9 cellular contexts compared by ENCODE assay signal in genomic region chr17:82864721-82865240, GRCh38. TPM values are rescaled to one million over a fixed set of nuclear protein-coding genes. Genes with fewer than 3 reads are reported as not detected.
DNase-seq lines count a peak whose midpoint lies in the region; ATAC-seq and TF ChIP-seq lines count a peak whose summit lies in the region.
"Had no signal": no experiment of that assay in that cellular context is flagged by ENCODE, and none has a peak within 500 bp of the region (broad histone marks: within the 10 kb centered on the region; RNA-seq: fewer than 3 reads in every experiment).

No MANE protein-coding gene starts in this region.

- peak; percentile 2 for ATAC-seq in HG03175 (IDR thresholded peaks at IDR 0.05; ENCODE audit: unreplicated experiment)
- no peak for ATAC-seq in GM21367 (IDR thresholded peaks at IDR 0.05; ENCODE audit: unreplicated experiment)
- no peak for ATAC-seq in HG02763 (IDR thresholded peaks at IDR 0.05; ENCODE audit: unreplicated experiment)

- peak overlapping the region; percentile 69 for H3K4me3 Mint-ChIP-seq in activated CD4-positive, alpha-beta memory T cell treated with anti-CD3 and anti-CD28 coated beads for 36 hours
- no peak overlapping the region for H3K4me3 Mint-ChIP-seq in nephron

- H3K27ac ChIP-seq in DOHH2 (ENCODE audit: low read depth, low read length): peak overlapping the region; percentile 37

- peaks cover 82% of the 10 kb centered on the region for H3K4me1 ChIP-seq in DOHH2 (ENCODE audit: control insufficient read depth, low read length)

- no peaks in the 10 kb centered on the region for H3K9me2 ChIP-seq in DOHH2 (replicated peaks; ENCODE audit: control insufficient read depth, low read length)

- POLR2A ChIA-PET in activated CD4-positive, alpha-beta memory T cell treated with anti-CD3 and anti-CD28 coated beads for 36 hours (lab: Charles Lee): interaction anchor here (1.1 to 1.5 kb wide), 6 partner anchors 11 to 149 kb away, joined by 3 to 8 read pairs (median 5); partner anchors contain the start of gene FN3KRP

- peak; percentile 8 for TF ChIP-seq CTCF in DOHH2 (IDR thresholded peaks at IDR 0.05; ENCODE audit: low read depth, low read length, poor library complexity, severe bottlenecking)
- TF ChIP-seq CTCF in nephron (IDR thresholded peaks at IDR 0.05; ENCODE audit: unreplicated experiment in 3 of 3): no peak

- H3K4me3 ChIP-seq in DOHH2 (ENCODE audit: low read length): peak overlapping the region; percentile 48
- H3K4me3 ChIP-seq: lung had no signal

- peaks cover 7% of the 10 kb centered on the region for H3K36me3 ChIP-seq in DOHH2 (ENCODE audit: control insufficient read depth, low read length)

- peak overlapping the region; percentile 85 for H3K27ac Mint-ChIP-seq in activated CD4-positive, alpha-beta memory T cell treated with anti-CD3 and anti-CD28 coated beads for 36 hours
- H3K27ac Mint-ChIP-seq in nephron: peak overlapping the region in 2 of 3 experiments; percentile 74 to 76

- H4K20me1 ChIP-seq in DOHH2 (ENCODE audit: control insufficient read depth, insufficient read depth, low read depth, low read length): peaks cover 19% of the 10 kb centered on the region

- no peaks in the 10 kb centered on the region for H3K27me3 ChIP-seq in DOHH2 (ENCODE audit: control insufficient read depth, low read length)

- no peaks in the 10 kb centered on the region for H3K9me3 ChIP-seq in DOHH2 (ENCODE audit: control insufficient read depth, insufficient read depth, low read length)

- CTCF ChIA-PET in activated CD4-positive, alpha-beta memory T cell treated with anti-CD3 and anti-CD28 coated beads for 36 hours (lab: Charles Lee): interaction anchor here (1.0 to 1.2 kb wide), 5 partner anchors 10 to 83 kb away, joined by 3 to 6 read pairs (median 3); no protein-coding TSS in a partner anchor

- no peaks in the 10 kb centered on the region for H3K27me3 Mint-ChIP-seq in activated CD4-positive, alpha-beta memory T cell treated with anti-CD3 and anti-CD28 coated beads for 36 hours
- H3K27me3 Mint-ChIP-seq in nephron (ENCODE audit: low read depth): peaks cover 1% of the 10 kb centered on the region

- H3K4me1 Mint-ChIP-seq in activated CD4-positive, alpha-beta memory T cell treated with anti-CD3 and anti-CD28 coated beads for 36 hours (ENCODE audit: low read depth): peaks cover 77% of the 10 kb centered on the region
- peaks cover 78% of the 10 kb centered on the region for H3K4me1 Mint-ChIP-seq in nephron

- intact Hi-C loops in activated CD4-positive, alpha-beta memory T cell treated with anti-CD3 and anti-CD28 coated beads for 36 hours (cut with micrococcal nuclease): loop anchor here (1.0 kb wide), 3 partner anchors 13 to 29 kb away; no protein-coding TSS in a partner anchor

- H3K79me2 ChIP-seq in DOHH2 (ENCODE audit: control insufficient read depth, low read length): peaks cover 57% of the 10 kb centered on the region

- no peaks in the 10 kb centered on the region for H3K9me3 Mint-ChIP-seq in activated CD4-positive, alpha-beta memory T cell treated with anti-CD3 and anti-CD28 coated beads for 36 hours
- H3K9me3 Mint-ChIP-seq in nephron: no peaks in the 10 kb centered on the region

- H3K4me2 ChIP-seq in DOHH2 (ENCODE audit: low read length): peak overlapping the region; percentile 57

- H3F3A ChIP-seq in DOHH2 (ENCODE audit: control insufficient read depth, insufficient read depth): 0 out of 2 replicates have a peak, but pooled peaks cover 7% of the 10 kb centered on the region

- H3K36me3 Mint-ChIP-seq in activated CD4-positive, alpha-beta memory T cell treated with anti-CD3 and anti-CD28 coated beads for 36 hours: peaks cover 2% of the 10 kb centered on the region
- H3K36me3 Mint-ChIP-seq in nephron (ENCODE audit: low read depth): peaks cover under 1% of the 10 kb centered on the region

- no peak for DNase-seq in activated CD4-positive, alpha-beta memory T cell treated with anti-CD3 and anti-CD28 coated beads for 36 hours
- DNase-seq in Ammon's horn (ENCODE audit: low spot score): no peak
- no peak for DNase-seq in effector CD4-positive, alpha-beta T cell

RNA-seq across cellular contexts. Expression of gene ZNF750, which starts 25.0 kb away (rescaled TPM):
- not detected for total RNA-seq in activated CD4-positive, alpha-beta memory T cell treated with anti-CD3 and anti-CD28 coated beads for 36 hours
